Comparison of ENCODE assay signal across 28 cellular contexts in genomic region chr4:52942936-52943335, GRCh38.
"Had no signal": no experiment of that assay in that cellular context is flagged by ENCODE, and none has a peak within 500 bp of the region (broad histone marks: within the 10 kb centered on the region; RNA-seq: fewer than 3 reads in every experiment).

No MANE protein-coding gene starts in this region.

- ATAC-seq: activated CD4-positive, CD25-positive, alpha-beta regulatory T cell treated with anti-CD3 and anti-CD28 coated beads, Interleukin-2, amount 50 U/mL, for 24 hours; activated CD8-positive, alpha-beta T cell treated with anti-CD3 and anti-CD28 coated beads for 36 hours; activated T-cell treated with anti-CD3 and anti-CD28 coated beads, Interleukin-2, amount 50 U/mL, for 4 hours; activated T-helper 17 cell treated with anti-CD3 and anti-CD28 coated beads, Interleukin-2, amount 50 U/mL, for 72 hours; esophagus mucosa; foreskin keratinocyte; gastrocnemius medialis; T-helper 17 cell had no signal

- H3K27me3 ChIP-seq: brain microvascular endothelial cell, dorsolateral prefrontal cortex, foreskin keratinocyte, gastrocnemius medialis had no signal

- H3K4me1 ChIP-seq: foreskin keratinocyte had no signal

- H3K36me3 ChIP-seq: brain microvascular endothelial cell, gastrocnemius medialis, WERI-Rb-1 had no signal

- H3K9me3 ChIP-seq: gastrocnemius medialis had no signal

- H3K4me3 ChIP-seq: coronary artery, dorsolateral prefrontal cortex, gastrocnemius medialis had no signal

- DNase-seq: activated B cell treated with CpG ODN at 0.5 μM for 24 hours; activated CD4-positive, alpha-beta T cell treated with anti-CD3 and anti-CD28 coated beads for 48 hours; activated CD4-positive, alpha-beta T cell treated with anti-CD3 and anti-CD28 coated beads, Interleukin-2, amount 50 U/mL, for 1 hour; activated CD4-positive, alpha-beta T cell treated with anti-CD3 and anti-CD28 coated beads, Interleukin-2, amount 50 U/mL, for 48 hours; activated CD8-positive, alpha-beta memory T cell treated with anti-CD3 and anti-CD28 coated beads for 24 hours; activated CD8-positive, alpha-beta T cell treated with anti-CD3 and anti-CD28 coated beads for 36 hours; activated effector memory CD4-positive, alpha-beta T cell treated with Interleukin-2 at 50 U/mL for 16 hours; activated gamma-delta T cell treated with Interleukin-2 at 50 U/mL for 16 hours; activated naive CD4-positive, alpha-beta T cell treated with anti-CD3 and anti-CD28 coated beads, Interleukin-2, amount 50 U/mL, for 16 hours; activated naive CD4-positive, alpha-beta T cell treated with Interleukin-2 at 50 U/mL for 16 hours; activated T-cell treated with anti-CD3 and anti-CD28 coated beads, Interleukin-2, amount 50 U/mL, for 4 hours; amniotic stem cell; anterior cingulate cortex; brain microvascular endothelial cell; dorsolateral prefrontal cortex; effector memory CD4-positive, alpha-beta T cell; endodermal cell; foreskin keratinocyte; gastrocnemius medialis; glutamatergic neuron; T-helper 1 cell; T-helper 17 cell; T1000; WERI-Rb-1 had no signal

- H3K27ac ChIP-seq: brain microvascular endothelial cell, coronary artery, dorsolateral prefrontal cortex, foreskin keratinocyte, gastrocnemius medialis, WERI-Rb-1 had no signal
